37 cellular contexts compared by ENCODE assay signal in genomic region chr3:146559388-146559787, GRCh38. TPM values are rescaled to one million over a fixed set of nuclear protein-coding genes. Genes with fewer than 3 reads are reported as not detected.
"Had no signal": no experiment of that assay in that cellular context is flagged by ENCODE, and none has a peak within 500 bp of the region (broad histone marks: within the 10 kb centered on the region; RNA-seq: fewer than 3 reads in every experiment).

No MANE protein-coding gene starts in this region.

- H3K9ac ChIP-seq: neural progenitor cell had no signal

- H3K4me3 Mint-ChIP-seq: endodermal cell; naive thymus-derived CD4-positive, alpha-beta T cell; nephron; neural progenitor cell; stimulated activated memory B cell treated with anti-CD40 and anti-IgM and Interleukin-4, amounts not matched to agents 10 μg/mL and 1 μg/mL and 100 μg/mL, for 72 hours; stimulated activated naive CD8-positive, alpha-beta T cell treated with anti-CD3 and anti-CD28 coated beads, Interleukin-15, Interleukin-2, amounts not matched to agents 100 ng/mL and 50 ng/mL, for 24 hours had no signal

- H3K4me2 ChIP-seq: neural progenitor cell, smooth muscle cell had no signal

- H3K36me3 Mint-ChIP-seq: neural progenitor cell; stimulated activated memory B cell treated with anti-CD40 and anti-IgM and Interleukin-4, amounts not matched to agents 10 μg/mL and 1 μg/mL and 100 μg/mL, for 72 hours had no signal

- ATAC-seq: heart right ventricle; left cardiac atrium; left lung; naive thymus-derived CD4-positive, alpha-beta T cell; sciatic nerve; stimulated activated memory B cell treated with anti-CD40 and anti-IgM and Interleukin-4, amounts not matched to agents 10 μg/mL and 1 μg/mL and 100 μg/mL, for 72 hours had no signal

- H3K27ac Mint-ChIP-seq: endodermal cell; naive thymus-derived CD4-positive, alpha-beta T cell; nephron; neural progenitor cell; stimulated activated memory B cell treated with anti-CD40 and anti-IgM and Interleukin-4, amounts not matched to agents 10 μg/mL and 1 μg/mL and 100 μg/mL, for 72 hours; stimulated activated naive CD8-positive, alpha-beta T cell treated with anti-CD3 and anti-CD28 coated beads, Interleukin-15, Interleukin-2, amounts not matched to agents 100 ng/mL and 50 ng/mL, for 24 hours had no signal

- H3K9me3 Mint-ChIP-seq: nephron; neural progenitor cell; stimulated activated memory B cell treated with anti-CD40 and anti-IgM and Interleukin-4, amounts not matched to agents 10 μg/mL and 1 μg/mL and 100 μg/mL, for 72 hours; stimulated activated naive CD8-positive, alpha-beta T cell treated with anti-CD3 and anti-CD28 coated beads, Interleukin-15, Interleukin-2, amounts not matched to agents 100 ng/mL and 50 ng/mL, for 24 hours had no signal

- H3K27me3 Mint-ChIP-seq: stimulated activated naive CD8-positive, alpha-beta T cell treated with anti-CD3 and anti-CD28 coated beads, Interleukin-15, Interleukin-2, amounts not matched to agents 100 ng/mL and 50 ng/mL, for 24 hours had no signal

- H3K4me1 ChIP-seq: esophagus muscularis mucosa, neural progenitor cell, prostate gland, right atrium auricular region, suprapubic skin, vagina had no signal

- DNase-seq: effector CD8-positive, alpha-beta T cell; endodermal cell; foreskin melanocyte; glutamatergic neuron; heart right ventricle; hippocampal formation; left cardiac atrium; left lung; mesendoderm; midbrain; naive thymus-derived CD4-positive, alpha-beta T cell; nucleus accumbens; stimulated activated CD4-positive, alpha-beta T cell treated with anti-CD3 and anti-CD28 coated beads, Interleukin-12 subunit alpha, Interleukin-12 subunit beta, amount 100 ng/mL, for 4 hours; stimulated activated CD4-positive, alpha-beta T cell treated with anti-CD3 and anti-CD28 coated beads, Interleukin-1b, Interleukin-23, amount 100 ng/mL, for 48 hours; stimulated activated CD4-positive, alpha-beta T cell treated with anti-CD3 and anti-CD28 coated beads, Interleukin-4, amount 100 ng/mL, for 24 hours; trophoblast cell had no signal

- H3K4me1 Mint-ChIP-seq: nephron; neural progenitor cell; stimulated activated memory B cell treated with anti-CD40 and anti-IgM and Interleukin-4, amounts not matched to agents 10 μg/mL and 1 μg/mL and 100 μg/mL, for 72 hours had no signal

- FAIRE-seq: colon, islet of Langerhans had no signal

- H2AFZ ChIP-seq: neural progenitor cell had no signal

- H3K36me3 ChIP-seq: esophagus muscularis mucosa, heart right ventricle, left lung, neural progenitor cell, prostate gland, right atrium auricular region, suprapubic skin, vagina had no signal

- H3K27me3 ChIP-seq: esophagus muscularis mucosa, heart right ventricle, left lung, neural progenitor cell, right atrium auricular region, suprapubic skin, vagina had no signal

- H3K4me3 ChIP-seq: esophagus muscularis mucosa, heart right ventricle, left lung, neural progenitor cell, prostate gland, right atrium auricular region, smooth muscle cell, suprapubic skin, vagina had no signal

- H3K9me3 ChIP-seq: esophagus muscularis mucosa, heart right ventricle, left lung, prostate gland, right atrium auricular region, suprapubic skin, vagina had no signal

- H3K27ac ChIP-seq: esophagus muscularis mucosa, heart right ventricle, neural progenitor cell, prostate gland, right atrium auricular region, suprapubic skin, vagina had no signal

RNA-seq across cellular contexts. Expression of gene PLSCR5, which starts 45.8 kb away (rescaled TPM):
- total RNA-seq: endodermal cell; epithelial cell of proximal tubule; esophagus muscularis mucosa; fibroblast of lung; heart right ventricle; kidney epithelial cell; left cardiac atrium; left lung; lower leg skin; lung microvascular endothelial cell; mucosa of gallbladder; naive thymus-derived CD4-positive, alpha-beta T cell; osteocyte; prostate gland; right atrium auricular region; sciatic nerve; suprapubic skin; ureter; vagina had no signal
- polyA plus RNA-seq: fibroblast of lung; heart right ventricle; naive thymus-derived CD4-positive, alpha-beta T cell; smooth muscle cell had no signal
